Comparison of ENCODE assay signal across 1 cellular context in genomic region chr1:145985502-145986439, GRCh38.
TF ChIP-seq lines count a peak whose summit lies in the region.

No MANE protein-coding gene starts in this region.

TF ChIP-seq in GM12878, 131 proteins besides CTCF, POLR2A, EP300 and RAD21:
- peak in 1 of 2 experiments; percentile 59; a peak in 1 of 4 replicates for TF ChIP-seq SRF (IDR thresholded peaks at IDR 0.05; ENCODE audit: low read depth in 2 of 2, low read length in 2 of 2)
- no peak for TF ChIP-seq EED (IDR thresholded peaks at IDR 0.05; ENCODE audit: low read depth)
